Comparison of ENCODE assay signal across 22 cellular contexts in genomic region chr11:47127213-47127612, GRCh38.
"Had no signal": no experiment of that assay in that cellular context is flagged by ENCODE, and none has a peak within 500 bp of the region (broad histone marks: within the 10 kb centered on the region; RNA-seq: fewer than 3 reads in every experiment).

No MANE protein-coding gene starts in this region.

- H3K4me3 ChIP-seq: adrenal gland, gastrocnemius medialis, heart left ventricle, left lung, sigmoid colon, spleen, upper lobe of right lung had no signal

- H3K4me1 Mint-ChIP-seq: activated naive CD4-positive, alpha-beta T cell treated with anti-CD3 and anti-CD28 coated beads, Interleukin-2, amount 50 U/mL, for 24 hours; mesothelial cell of epicardium; stimulated activated naive B cell treated with anti-CD40 and anti-IgM and Interleukin-4, amounts not matched to agents 10 μg/mL and 1 μg/mL and 100 μg/mL, for 72 hours had no signal

- H3K27me3 ChIP-seq: adrenal gland, gastrocnemius medialis, heart left ventricle, left lung, sigmoid colon, spleen, upper lobe of right lung had no signal

- H3K36me3 Mint-ChIP-seq: mesothelial cell of epicardium had no signal

- H3K4me3 Mint-ChIP-seq: activated naive CD4-positive, alpha-beta T cell treated with anti-CD3 and anti-CD28 coated beads, Interleukin-2, amount 50 U/mL, for 24 hours; activated T-cell treated with anti-CD3 and anti-CD28 coated beads, Interleukin-2, amount 50 U/mL, for 72 hours; mesothelial cell of epicardium; nephron; stimulated activated naive B cell treated with anti-CD40 and anti-IgM and Interleukin-4, amounts not matched to agents 10 μg/mL and 1 μg/mL and 100 μg/mL, for 72 hours had no signal

- ATAC-seq: activated T-cell treated with anti-CD3 and anti-CD28 coated beads, Interleukin-2, amount 50 U/mL, for 72 hours; esophagus mucosa; gastrocnemius medialis; heart left ventricle; left lung; stimulated activated naive B cell treated with anti-CD40 and anti-IgM and Interleukin-4, amounts not matched to agents 10 μg/mL and 1 μg/mL and 100 μg/mL, for 72 hours; upper lobe of right lung had no signal

- DNase-seq: activated CD4-positive, alpha-beta T cell treated with anti-CD3 and anti-CD28 coated beads for 1 hour; activated CD8-positive, alpha-beta memory T cell treated with anti-CD3 and anti-CD28 coated beads for 24 hours; activated CD8-positive, alpha-beta memory T cell treated with anti-CD3 and anti-CD28 coated beads, Interleukin-2, amount 50 U/mL, for 48 hours; activated gamma-delta T cell; activated T-cell treated with anti-CD3 and anti-CD28 coated beads, Interleukin-2, amount 50 U/mL, for 72 hours; adrenal gland; effector CD4-positive, alpha-beta T cell; gastrocnemius medialis; heart left ventricle; kidney; left lung; posterior cingulate gyrus; spleen; stimulated activated CD4-positive, alpha-beta T cell treated with anti-CD3 and anti-CD28 coated beads, Interleukin-4, amount 100 ng/mL, for 4 hours; stimulated activated naive B cell treated with anti-CD40 and anti-IgM and Interleukin-4, amounts not matched to agents 10 μg/mL and 1 μg/mL and 100 μg/mL, for 72 hours; upper lobe of right lung had no signal

- H3K27ac Mint-ChIP-seq: activated naive CD4-positive, alpha-beta T cell treated with anti-CD3 and anti-CD28 coated beads, Interleukin-2, amount 50 U/mL, for 24 hours; activated T-cell treated with anti-CD3 and anti-CD28 coated beads, Interleukin-2, amount 50 U/mL, for 72 hours; mesothelial cell of epicardium; nephron; stimulated activated naive B cell treated with anti-CD40 and anti-IgM and Interleukin-4, amounts not matched to agents 10 μg/mL and 1 μg/mL and 100 μg/mL, for 72 hours had no signal

- H3K9me3 Mint-ChIP-seq: activated naive CD4-positive, alpha-beta T cell treated with anti-CD3 and anti-CD28 coated beads, Interleukin-2, amount 50 U/mL, for 24 hours; activated T-cell treated with anti-CD3 and anti-CD28 coated beads, Interleukin-2, amount 50 U/mL, for 72 hours; mesothelial cell of epicardium; nephron; stimulated activated naive B cell treated with anti-CD40 and anti-IgM and Interleukin-4, amounts not matched to agents 10 μg/mL and 1 μg/mL and 100 μg/mL, for 72 hours had no signal

- H3K4me1 ChIP-seq: adrenal gland, gastrocnemius medialis, left lung, sigmoid colon, spleen, upper lobe of right lung had no signal

- H3K9me3 ChIP-seq: adrenal gland, gastrocnemius medialis, heart left ventricle, left lung, sigmoid colon, spleen, upper lobe of right lung had no signal

- H3K27me3 Mint-ChIP-seq: activated naive CD4-positive, alpha-beta T cell treated with anti-CD3 and anti-CD28 coated beads, Interleukin-2, amount 50 U/mL, for 24 hours; stimulated activated naive B cell treated with anti-CD40 and anti-IgM and Interleukin-4, amounts not matched to agents 10 μg/mL and 1 μg/mL and 100 μg/mL, for 72 hours had no signal

- H3K27ac ChIP-seq: adrenal gland, gastrocnemius medialis, heart left ventricle, left lung, sigmoid colon, spleen, upper lobe of right lung, VCaP had no signal

- H3K36me3 ChIP-seq: adrenal gland, gastrocnemius medialis, heart left ventricle, left lung, sigmoid colon, spleen, upper lobe of right lung had no signal
